ENCODE assay signal across 22 cellular contexts in the genomic region with DNA sequence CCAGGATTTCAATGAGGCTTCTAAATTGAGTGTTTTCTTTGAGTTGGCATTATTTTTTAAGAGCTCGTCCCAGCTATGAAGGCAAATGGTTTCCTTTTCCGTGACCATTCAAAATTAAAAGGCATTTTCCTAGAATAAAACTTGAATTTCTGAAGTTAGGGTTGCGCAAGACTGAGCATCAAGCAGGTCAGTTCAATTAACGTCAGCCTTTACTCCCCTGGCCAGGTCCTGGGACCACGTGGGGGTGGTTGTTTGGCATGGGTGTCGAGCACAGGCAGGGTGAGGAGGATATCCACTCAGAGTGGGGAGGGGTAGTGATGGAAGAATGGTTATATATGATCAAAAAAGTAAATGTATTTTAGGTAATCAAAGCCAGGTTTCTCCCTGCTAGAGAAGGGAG.
"Had no signal": no experiment of that assay in that cellular context is flagged by ENCODE, and none has a peak within 500 bp of the region (broad histone marks: within the 10 kb centered on the region; RNA-seq: fewer than 3 reads in every experiment).

No MANE protein-coding gene starts in this region.

- H3K4me3 ChIP-seq: SJCRH30 had no signal

- H3K36me3 ChIP-seq: SJCRH30 had no signal

- H3K27ac ChIP-seq: HL-60, RWPE1, SJCRH30 had no signal

- H3K27me3 ChIP-seq: SJCRH30 had no signal

- ATAC-seq: Panc1, PC-3, SK-N-SH treated with all-trans-retinoic acid at 6 μM for 48 hours had no signal

- DNase-seq: KBM-7, NCI-H1092, NCI-H1105 treated with DMSO at 0.1 percent for 48 hours, NCI-H1417 treated with DMSO at 0.1 percent for 48 hours, NCI-H146, NCI-H187, NCI-H2029, NCI-H2081 treated with DMSO at 0.1 percent for 48 hours, NCI-H2171, NCI-H226, NCI-H446, NCI-H510A, NCI-H524 treated with DMSO at 0.1 percent for 48 hours, NCI-H69, NCI-H774, PC-3, SHP77 treated with DMSO at 0.1 percent for 48 hours, SJCRH30 had no signal

- H3K9me3 ChIP-seq: SJCRH30 had no signal
